26 cellular contexts compared by ENCODE assay signal in the genomic region with DNA sequence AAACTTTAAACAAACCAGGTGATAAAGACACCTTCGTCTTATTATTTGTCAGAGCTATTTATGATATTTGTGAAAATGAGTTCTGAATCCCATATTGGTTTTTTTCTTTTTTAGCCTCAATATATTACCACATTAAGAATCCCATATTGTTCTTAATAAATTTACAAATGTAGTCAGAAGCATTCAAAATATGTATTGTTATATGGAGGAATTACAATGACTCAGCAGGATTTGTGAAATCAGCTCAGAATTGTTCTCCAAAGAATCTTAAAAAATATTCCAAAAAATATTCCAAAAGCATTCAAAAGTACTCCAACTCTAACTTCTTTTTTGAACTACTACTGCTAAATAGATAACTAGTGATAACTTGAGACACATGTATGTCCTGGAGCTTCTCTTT. TPM values are rescaled to one million over a fixed set of nuclear protein-coding genes. Genes with fewer than 3 reads are reported as not detected.
"Had no signal": no experiment of that assay in that cellular context is flagged by ENCODE, and none has a peak within 500 bp of the region (broad histone marks: within the 10 kb centered on the region; RNA-seq: fewer than 3 reads in every experiment).

No MANE protein-coding gene starts in this region.

- H3K27me3 ChIP-seq: body of pancreas, dorsolateral prefrontal cortex, esophagus muscularis mucosa, hepatocyte, sigmoid colon, upper lobe of left lung had no signal

- H3K9ac ChIP-seq: neural progenitor cell had no signal

- DNase-seq: activated B cell treated with CpG ODN at 0.5 μM for 24 hours; activated CD4-positive, alpha-beta memory T cell treated with anti-CD3 and anti-CD28 coated beads for 36 hours; activated CD4-positive, alpha-beta T cell treated with anti-CD3 and anti-CD28 coated beads for 4 hours; activated effector memory CD4-positive, alpha-beta T cell treated with Interleukin-2 at 50 U/mL for 16 hours; activated naive CD4-positive, alpha-beta T cell treated with anti-CD3 and anti-CD28 coated beads, Interleukin-2, amount 10 ng/mL, durations not matched to agents 7 days and 5 days; activated T-cell treated with anti-CD3 and anti-CD28 coated beads, Interleukin-2, amount 50 U/mL, for 72 hours; body of pancreas; caudate nucleus; dorsolateral prefrontal cortex; effector memory CD8-positive, alpha-beta T cell; foreskin melanocyte; immature natural killer cell; left ventricle myocardium inferior; mammary epithelial cell; naive thymus-derived CD8-positive, alpha-beta T cell; sigmoid colon; stimulated activated CD4-positive, alpha-beta T cell treated with anti-CD3 and anti-CD28 coated beads, Interleukin-2, amount 100 ng/mL, for 48 hours; stimulated activated naive CD4-positive, alpha-beta T cell treated with Interleukin-2 at 50 U/mL for 16 hours; SW 1271; T-helper 17 cell; upper lobe of left lung had no signal

- H3K4me3 ChIP-seq: body of pancreas, dorsolateral prefrontal cortex, esophagus muscularis mucosa, hepatocyte, left ventricle myocardium inferior, neural progenitor cell, sigmoid colon, thoracic aorta, upper lobe of left lung had no signal

- H2AFZ ChIP-seq: hepatocyte, neural progenitor cell had no signal

- H3K79me2 ChIP-seq: hepatocyte had no signal

- ATAC-seq: activated T-cell treated with anti-CD3 and anti-CD28 coated beads, Interleukin-2, amount 50 U/mL, for 72 hours; body of pancreas; effector memory CD8-positive, alpha-beta T cell; naive thymus-derived CD8-positive, alpha-beta T cell; T-helper 17 cell had no signal

- H3K9me3 ChIP-seq: body of pancreas, esophagus muscularis mucosa, left ventricle myocardium inferior, sigmoid colon, thoracic aorta, upper lobe of left lung had no signal

- H3K4me2 ChIP-seq: hepatocyte, neural progenitor cell had no signal

- H3K36me3 ChIP-seq: esophagus muscularis mucosa, left ventricle myocardium inferior, neural progenitor cell, sigmoid colon, thoracic aorta, upper lobe of left lung had no signal

- H3K4me1 ChIP-seq: body of pancreas, esophagus muscularis mucosa, left ventricle myocardium inferior, neural progenitor cell, sigmoid colon, upper lobe of left lung had no signal

- H3K27ac ChIP-seq: body of pancreas, dorsolateral prefrontal cortex, esophagus muscularis mucosa, hepatocyte, left ventricle myocardium inferior, neural progenitor cell, sigmoid colon, thoracic aorta, upper lobe of left lung had no signal

RNA-seq across cellular contexts. Expression of a gene that starts 21.2 kb away (rescaled TPM):
- total RNA-seq: activated B cell treated with CpG ODN at 0.5 μM for 24 hours; activated CD4-positive, alpha-beta memory T cell treated with anti-CD3 and anti-CD28 coated beads for 36 hours; activated T-cell treated with anti-CD3 and anti-CD28 coated beads, Interleukin-2, amount 50 U/mL, for 72 hours; hepatocyte; left ventricle myocardium inferior; mammary epithelial cell; naive thymus-derived CD8-positive, alpha-beta T cell; renal cortical epithelial cell; T-helper 17 cell; thoracic aorta had no signal
- polyA plus RNA-seq: hepatocyte; mammary epithelial cell; naive thymus-derived CD8-positive, alpha-beta T cell had no signal
